In genomic region chr3:78130741-78131290, GRCh38 we compare ENCODE assay signal across 20 cellular contexts.
DNase-seq lines count a peak whose midpoint lies in the region; ATAC-seq and TF ChIP-seq lines count a peak whose summit lies in the region.
"Had no signal": no experiment of that assay in that cellular context is flagged by ENCODE, and none has a peak within 500 bp of the region (broad histone marks: within the 10 kb centered on the region; RNA-seq: fewer than 3 reads in every experiment).

No MANE protein-coding gene starts in this region.

- H3K9me3 ChIP-seq in OCI-LY3 (ENCODE audit: insufficient read depth, low read length) (peaks cover 22% of the 10 kb centered on the region; the same call in 1 of the 2 replicates), sigmoid colon (no peaks in the 10 kb centered on the region)

- peak overlapping the region; percentile 49 for H3K9ac ChIP-seq in OCI-LY3 (ENCODE audit: low read length)
- H3K9ac ChIP-seq: BLaER1 treated with 17β-estradiol and CSF1 and Interleukin-3, amounts not matched to agents 10 nM and 100 nM had no signal

- TF ChIP-seq EP300 in sigmoid colon (IDR thresholded peaks at IDR 0.05) = no peak

- H3K27ac ChIP-seq in OCI-LY3 (ENCODE audit: low read length) (peak overlapping the region; percentile 85), sigmoid colon (no peak overlapping the region)
- H3K27ac ChIP-seq: BLaER1 treated with 17β-estradiol and CSF1 and Interleukin-3, amounts not matched to agents 10 nM and 100 nM had no signal

- WGBS in sigmoid colon, 2 donors = 84 to 88% methylated on average over 4 of the region's 4 CpGs

- H3K4me1 ChIP-seq in OCI-LY3 (ENCODE audit: low read length) = peaks cover 42% of the 10 kb centered on the region
- H3K4me1 ChIP-seq in sigmoid colon = no peaks in the 10 kb centered on the region

- H3K27me3 ChIP-seq in OCI-LY3 (ENCODE audit: low read depth, low read length) (no peaks in the 10 kb centered on the region), sigmoid colon (no peaks in the 10 kb centered on the region)
- H3K27me3 ChIP-seq: BLaER1 treated with 17β-estradiol and CSF1 and Interleukin-3, amounts not matched to agents 10 nM and 100 nM had no signal

- TF ChIP-seq CTCF in OCI-LY3 (IDR thresholded peaks at IDR 0.05; ENCODE audit: low read depth, low read length) (no peak), sigmoid colon (IDR thresholded peaks at IDR 0.05) (no peak)

- no peaks in the 10 kb centered on the region for H4K20me1 ChIP-seq in OCI-LY3 (ENCODE audit: insufficient read depth, low read length)
- H4K20me1 ChIP-seq: BLaER1 treated with 17β-estradiol and CSF1 and Interleukin-3, amounts not matched to agents 10 nM and 100 nM had no signal

- H3K36me3 ChIP-seq in OCI-LY3 (replicated peaks; ENCODE audit: low read depth, low read length) (peaks cover 47% of the 10 kb centered on the region), sigmoid colon (no peaks in the 10 kb centered on the region)
- H3K36me3 ChIP-seq: BLaER1 treated with 17β-estradiol and CSF1 and Interleukin-3, amounts not matched to agents 10 nM and 100 nM had no signal

- peak overlapping the region; percentile 57 for H3K4me2 ChIP-seq in OCI-LY3 (ENCODE audit: low read length)

- intact Hi-C loops in sigmoid colon (cut with DNase I) = no loop called here

- H3K4me3 ChIP-seq in OCI-LY3 (ENCODE audit: low read length) (peak overlapping the region; percentile 29), sigmoid colon (no peak overlapping the region)
- H3K4me3 ChIP-seq: BLaER1 treated with 17β-estradiol and CSF1 and Interleukin-3, amounts not matched to agents 10 nM and 100 nM had no signal

- ATAC-seq in GM18868 (IDR thresholded peaks at IDR 0.05; ENCODE audit: unreplicated experiment) = peak; percentile 86
- ATAC-seq in HG02759 (IDR thresholded peaks at IDR 0.05; ENCODE audit: unreplicated experiment) = peak; percentile 65
- peak; percentile 43 for ATAC-seq in HG03520 (IDR thresholded peaks at IDR 0.05; ENCODE audit: unreplicated experiment)
- ATAC-seq in GM18505 (IDR thresholded peaks at IDR 0.05; ENCODE audit: unreplicated experiment) = no peak
- no peak for ATAC-seq in HG03175 (IDR thresholded peaks at IDR 0.05; ENCODE audit: unreplicated experiment)
- ATAC-seq: CD8-positive, alpha-beta T cell had no signal

- TF ChIP-seq POLR2A in GM18505 (IDR thresholded peaks at IDR 0.05; ENCODE audit: borderline replicate concordance, extremely low read depth, insufficient read depth, insufficient read length) (no peak), sigmoid colon (IDR thresholded peaks at IDR 0.05) (no peak)

- DNase-seq in sigmoid colon (no peak), ecto neural progenitor cell (ENCODE audit: low spot score) (no peak)
- DNase-seq: Calu3; CD8-positive, alpha-beta T cell; DMS53; MM.1S; NCI-H1694 treated with DMSO at 0.1 percent for 48 hours; NCI-H2227 treated with DMSO at 0.1 percent for 48 hours; NCI-H510A treated with DMSO at 0.1 percent for 48 hours; NCI-H774; Right ventricle myocardium superior; SW 1271; T-helper 2 cell had no signal

- H2AFZ ChIP-seq in OCI-LY3 (ENCODE audit: low read depth, low read length) = peak overlapping the region; percentile 49; the same call in 1 of the 2 replicates

- no peaks in the 10 kb centered on the region for H3K79me2 ChIP-seq in OCI-LY3 (ENCODE audit: low read length)

Comparison
In these comparisons a context has a peak if more than half of its experiments do, and no peak if none do; other contexts are left out.
1. ATAC-seq: peak in GM18868 (single experiment), HG02759 (single experiment) and HG03520 (single experiment); none in GM18505 (single experiment) and HG03175 (single experiment).